Comparison of ENCODE assay signal across 16 cellular contexts in genomic region chr10:35398355-35398754, GRCh38.
A peak's percentile ranks its signal among the peaks of the same experiment; 100 is the strongest.
DNase-seq lines count a peak whose midpoint lies in the region; ATAC-seq and TF ChIP-seq lines count a peak whose summit lies in the region.
"Had no signal": no experiment of that assay in that cellular context is flagged by ENCODE, and none has a peak within 500 bp of the region (broad histone marks: within the 10 kb centered on the region; RNA-seq: fewer than 3 reads in every experiment).

No MANE protein-coding gene starts in this region.

- CTCF ChIA-PET in AG04450 (lab: Charles Lee) = no interaction called here

- no peak overlapping the region for H2BK15ac ChIP-seq in mesendoderm (replicated peaks; ENCODE audit: low read depth)

- H3K27me3 ChIP-seq in AG04450 (ENCODE audit: control insufficient read depth, insufficient read depth, low read length) (no peaks in the 10 kb centered on the region), mesendoderm (ENCODE audit: insufficient read depth, low read length, poor library complexity) (no peaks in the 10 kb centered on the region), right lobe of liver (no peaks in the 10 kb centered on the region)
- H3K27me3 ChIP-seq: adrenal gland, vagina had no signal

- no CpG with 5 or more reads among the region's 8 CpGs for WGBS in mesendoderm (ENCODE audit: extremely low coverage, insufficient coverage, low lambda C conversion rate)
- 78% methylated on average over 8 of the region's 8 CpGs for WGBS in right lobe of liver (ENCODE audit: insufficient coverage, low coverage, low lambda C conversion rate, missing lambda C conversion rate)

- no peak overlapping the region for H2BK120ac ChIP-seq in mesendoderm (ENCODE audit: low read depth, low read length)

- peak overlapping the region; percentile 60 for H3K23ac ChIP-seq in mesendoderm (ENCODE audit: low read length)

- in situ Hi-C loops in G401 (cut with HindIII; ENCODE audit: low sequenced_read_pairs) = no loop called here

- no peak for TF ChIP-seq POLR2A in right lobe of liver (IDR thresholded peaks at IDR 0.05)

- H2AK5ac ChIP-seq in mesendoderm (ENCODE audit: low read length) = peak overlapping the region; percentile 9

- no peak overlapping the region for H3K56ac ChIP-seq in mesendoderm (ENCODE audit: low read length)

- H3K36me3 ChIP-seq in mesendoderm (ENCODE audit: control insufficient read depth, insufficient read depth, low read length) = no peaks in the 10 kb centered on the region
- no peaks in the 10 kb centered on the region for H3K36me3 ChIP-seq in right lobe of liver
- H3K36me3 ChIP-seq: adrenal gland, vagina had no signal

- H3K9ac ChIP-seq in mesendoderm (ENCODE audit: low read length) = no peak overlapping the region

- H3K79me2 ChIP-seq in mesendoderm (ENCODE audit: control insufficient read depth, insufficient read depth, low read length) = peaks cover 56% of the 10 kb centered on the region

- no peak overlapping the region for H3K18ac ChIP-seq in mesendoderm (ENCODE audit: low read length)

- H3K9me3 ChIP-seq in AG04450 (ENCODE audit: control insufficient read depth, insufficient read depth, low read length) = peaks cover 3% of the 10 kb centered on the region; the same call in 1 of the 2 replicates
- peaks cover 0 to 2% (median 0%) of the 10 kb centered on the region in 4 donors for H3K9me3 ChIP-seq in right lobe of liver
- H3K9me3 ChIP-seq: adrenal gland, vagina had no signal

- ATAC-seq in right lobe of liver = no peak
- no peak for ATAC-seq in GM21737 (IDR thresholded peaks at IDR 0.05; ENCODE audit: unreplicated experiment)
- ATAC-seq: right cardiac atrium had no signal

- peaks cover 32% of the 10 kb centered on the region for H3K79me1 ChIP-seq in mesendoderm (ENCODE audit: low read length)

- no peak overlapping the region for H4K8ac ChIP-seq in mesendoderm (ENCODE audit: low read depth, low read length)

- peaks cover 46% of the 10 kb centered on the region for H3K4me1 ChIP-seq in mesendoderm (ENCODE audit: control insufficient read depth, low read depth, low read length)
- H3K4me1 ChIP-seq in right lobe of liver = peaks cover 0 to 29% (median 10%) of the 10 kb centered on the region in 4 donors

- TF ChIP-seq CTCF in AG04450 (IDR thresholded peaks at IDR 0.05; ENCODE audit: low read depth, low read length) (0 out of 2 replicates have a peak, but pooled peaks have one; percentile 2), right lobe of liver (IDR thresholded peaks at IDR 0.05) (no peak)

- DNase-seq in AG04450 (ENCODE audit: low read depth, low spot score) (no peak), G401 (ENCODE audit: low spot score) (peak; percentile 45), cerebellar cortex (ENCODE audit: low spot score) (peak; percentile 44), mesendoderm (no peak), right lobe of liver (no peak), NCI-H146 treated with DMSO at 0.1 percent for 48 hours (lab: John Stamatoyannopoulos, UW; ENCODE audit: unreplicated experiment) (no peak), HPDE6-E6E7 (ENCODE audit: extremely low spot score) (no peak)
- DNase-seq: adrenal gland, AML-193, COR-L47, NCI-H1417 treated with DMSO at 0.1 percent for 48 hours, NCI-H446, right cardiac atrium, SIG-M5 had no signal

- H2BK5ac ChIP-seq in mesendoderm (ENCODE audit: low read length) = no peak overlapping the region

- no peak overlapping the region for H4K5ac ChIP-seq in mesendoderm (ENCODE audit: low read length)

- H3K27ac ChIP-seq in AG04450 (ENCODE audit: low read depth, low read length) (no peak overlapping the region), mesendoderm (ENCODE audit: low read depth, low read length) (no peak overlapping the region), right lobe of liver (no peak overlapping the region)
- H3K27ac ChIP-seq: adrenal gland, vagina had no signal

- POLR2A ChIA-PET in AG04450 (lab: Yijun Ruan, JAX) = no interaction called here

- H3K4ac ChIP-seq in mesendoderm (ENCODE audit: low read depth, low read length) = no peak overlapping the region

- no peak overlapping the region for H3K4me2 ChIP-seq in mesendoderm (ENCODE audit: low read length)

- intact Hi-C loops in right lobe of liver (cut with DNase I) = no loop called here

- no peak overlapping the region for H3K4me3 ChIP-seq in AG04450 (ENCODE audit: low read depth, low read length)
- no peak overlapping the region for H3K4me3 ChIP-seq in mesendoderm (ENCODE audit: low read length)
- H3K4me3 ChIP-seq in right lobe of liver = no peak overlapping the region
- H3K4me3 ChIP-seq: adrenal gland, vagina had no signal

Comparison
In these comparisons a context has a peak if more than half of its experiments do, and no peak if none do; other contexts are left out.
1. DNase-seq: peak in G401 (single experiment) and cerebellar cortex (single experiment); none in AG04450 (single experiment), mesendoderm (single experiment), right lobe of liver (0 of 3), NCI-H146 treated with DMSO at 0.1 percent for 48 hours (single experiment) and HPDE6-E6E7 (single experiment).